In genomic region chr9:100427366-100428263, GRCh38 we compare ENCODE assay signal across 8 cellular contexts. TPM values are rescaled to one million over a fixed set of nuclear protein-coding genes. Genes with fewer than 3 reads are reported as not detected.
A peak's percentile ranks its signal among the peaks of the same experiment; 100 is the strongest.
DNase-seq lines count a peak whose midpoint lies in the region; ATAC-seq, FAIRE-seq and TF ChIP-seq lines count a peak whose summit lies in the region.

No MANE protein-coding gene starts in this region.

- H3K4me1 ChIP-seq in hepatocyte (ENCODE audit: insufficient read depth) (peaks cover 20% of the 10 kb centered on the region), psoas muscle (peaks cover 40% of the 10 kb centered on the region)

- DNase-seq in RCC 7860 (ENCODE audit: low spot score) (peak; percentile 62), astrocyte of the spinal cord (ENCODE audit: low read depth, low spot score) (peak; percentile 77), hepatocyte (ENCODE audit: low spot score) (peak; percentile 64), psoas muscle (peak; percentile 54 to 66)
- no peak for DNase-seq in effector CD4-positive, alpha-beta T cell

- no peaks in the 10 kb centered on the region for H4K20me1 ChIP-seq in hepatocyte (ENCODE audit: insufficient read depth, poor library complexity, severe bottlenecking)

- peak; percentile 56 for ATAC-seq in GM19397 (IDR thresholded peaks at IDR 0.05; ENCODE audit: unreplicated experiment)
- ATAC-seq in HG03457 (IDR thresholded peaks at IDR 0.05; ENCODE audit: unreplicated experiment), result peak; percentile 47
- ATAC-seq in psoas muscle, result peak; percentile 46 to 69 (median 48)

- H3K9me3 ChIP-seq in hepatocyte (ENCODE audit: low read depth) (no peaks in the 10 kb centered on the region), psoas muscle (no peaks in the 10 kb centered on the region)

- peak; percentile 4 for FAIRE-seq in RCC 7860 (lab: Jason Lieb, UNC)

- H3K4me3 ChIP-seq in astrocyte of the spinal cord (ENCODE audit: low read depth, low read length) (peak overlapping the region; percentile 78), hepatocyte (peak overlapping the region; percentile 96), psoas muscle (peak overlapping the region; percentile 92)

- peak overlapping the region; percentile 98 for H2AFZ ChIP-seq in hepatocyte

- in situ Hi-C loops in astrocyte of the spinal cord (cut with HindIII; ENCODE audit: low sequenced_read_pairs), result no loop called here

- no peak for TF ChIP-seq CTCF in C4-2B (conservative IDR thresholded peaks at IDR 0.05)
- TF ChIP-seq CTCF in astrocyte of the spinal cord (IDR thresholded peaks at IDR 0.05; ENCODE audit: low read depth, low read length), result no peak
- TF ChIP-seq CTCF in hepatocyte (IDR thresholded peaks at IDR 0.05; ENCODE audit: poor library complexity), result no peak
- no peak for TF ChIP-seq CTCF in psoas muscle (IDR thresholded peaks at IDR 0.05)

- WGBS in hepatocyte (ENCODE audit: low lambda C conversion rate, missing lambda C conversion rate), result 13% methylated on average over 25 of the region's 65 CpGs
- 4 to 8% (median 7%) methylated on average over 39 to 64 of the region's 65 CpGs for WGBS in psoas muscle, 3 donors

- no peaks in the 10 kb centered on the region for H3K27me3 ChIP-seq in hepatocyte
- H3K27me3 ChIP-seq in psoas muscle (ENCODE audit: insufficient read depth in 3 of 3, low read length in 2 of 3), result no peaks in the 10 kb centered on the region

- intact Hi-C loops in psoas muscle (cut with DNase I), result loop anchor here in 1 of 2 donors (5.0 kb wide), 3 partner anchors 45 to 170 kb away; partner anchors contain the start of genes TEX10 and TMEFF1

- peak overlapping the region; percentile 82 for H3K4me2 ChIP-seq in hepatocyte

- H3K27ac ChIP-seq in C4-2B, result peak overlapping the region; percentile 69
- peak overlapping the region; percentile 98 for H3K27ac ChIP-seq in hepatocyte
- H3K27ac ChIP-seq in psoas muscle, result peak overlapping the region; percentile 91

- H3K36me3 ChIP-seq in hepatocyte (replicated peaks; ENCODE audit: insufficient read depth, low read depth) (no peaks in the 10 kb centered on the region), psoas muscle (ENCODE audit: insufficient read depth in 1 of 2, low read depth in 1 of 2) (no peaks in the 10 kb centered on the region)

- H3K79me2 ChIP-seq in hepatocyte, result peaks cover 46% of the 10 kb centered on the region

- H3K9me2 ChIP-seq in hepatocyte (replicated peaks; ENCODE audit: insufficient read depth), result no peaks in the 10 kb centered on the region

RNA-seq across cellular contexts. Expression of gene MSANTD3, which starts 0.7 kb away (rescaled TPM):
- total RNA-seq in hepatocyte (34.3 and 42.2 TPM in 2 replicates), psoas muscle (10 to 100 TPM; 15.2 to 59.4 (median 32.6) TPM)
- polyA plus RNA-seq in hepatocyte (33.4 and 33.8 TPM in 2 replicates), psoas muscle (10 to 100 TPM; 17.4 to 25.6 (median 25.2) TPM)

RNA-seq across cellular contexts. Expression of gene TMEFF1, which starts 45.3 kb away (rescaled TPM):
- 8.7 and 13.7 TPM in 2 replicates for total RNA-seq in hepatocyte
- polyA plus RNA-seq in hepatocyte, result 5.4 and 5.9 TPM in 2 replicates
- under 1 TPM in 3 of 4 donors, not detected in 1; 0.29 to 0.56 (median 0.30) TPM for total RNA-seq in psoas muscle
- polyA plus RNA-seq in psoas muscle, result under 1 TPM in 2 of 3 donors, not detected in 1; 0.07 to 0.08 TPM
